In the genomic region with DNA sequence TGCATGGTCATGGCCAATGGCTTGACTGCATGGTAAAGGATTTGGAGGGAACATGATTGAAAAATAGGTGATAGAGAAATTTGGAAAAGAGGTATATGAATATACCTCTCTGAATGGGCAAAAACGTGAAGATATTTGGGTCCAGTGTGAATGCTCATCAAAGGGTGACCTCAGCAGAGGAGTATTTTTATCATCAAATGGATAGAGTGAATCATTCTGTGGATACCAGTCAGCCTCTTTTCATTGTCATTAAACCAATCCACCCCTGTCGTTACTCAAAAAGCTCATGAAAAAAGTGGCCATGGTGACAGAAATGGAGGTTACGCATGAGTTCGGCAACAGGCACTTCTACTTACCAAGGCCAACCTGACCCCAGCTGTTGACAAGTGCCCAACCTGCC, we compare ENCODE assay signal across 28 cellular contexts.
"Had no signal": no experiment of that assay in that cellular context is flagged by ENCODE, and none has a peak within 500 bp of the region (broad histone marks: within the 10 kb centered on the region; RNA-seq: fewer than 3 reads in every experiment).

No MANE protein-coding gene starts in this region.

- H3K36me3 ChIP-seq: stomach, suprapubic skin, thoracic aorta, thyroid gland, tibial artery, tibial nerve, transverse colon, upper lobe of left lung, upper lobe of right lung, uterus, vagina had no signal

- H3K36me3 Mint-ChIP-seq: stimulated activated effector memory CD8-positive, alpha-beta T cell treated with anti-CD3 and anti-CD28 coated beads, Interleukin-12 subunit alpha, Interleukin-12 subunit beta, amount 100 ng/mL, for 72 hours; stimulated activated memory B cell treated with anti-CD40 and anti-IgM and Interleukin-4, amounts not matched to agents 10 μg/mL and 1 μg/mL and 100 μg/mL, for 72 hours; stimulated activated naive B cell treated with anti-CD40 and anti-IgM and Interleukin-4, amounts not matched to agents 10 μg/mL and 1 μg/mL and 100 μg/mL, for 72 hours; type B pancreatic cell had no signal

- H3K4me1 ChIP-seq: stomach, suprapubic skin, testis, thyroid gland, tibial artery, tibial nerve, transverse colon, upper lobe of left lung, upper lobe of right lung, uterus, vagina had no signal

- H3K27me3 ChIP-seq: stomach, suprapubic skin, testis, thyroid gland, tibial artery, tibial nerve, transverse colon, upper lobe of left lung, upper lobe of right lung, uterus, vagina had no signal

- DNase-seq: stimulated activated CD4-positive, alpha-beta T cell treated with anti-CD3 and anti-CD28 coated beads, Interleukin-2, amount 100 ng/mL, for 48 hours; stimulated activated CD4-positive, alpha-beta T cell treated with anti-CD3 and anti-CD28 coated beads, Interleukin-4, amount 100 ng/mL, for 1 hour; stimulated activated CD4-positive, alpha-beta T cell treated with anti-CD3 and anti-CD28 coated beads, Interleukin-4, amount 100 ng/mL, for 24 hours; stimulated activated CD4-positive, alpha-beta T cell treated with anti-CD3 and anti-CD28 coated beads, Interleukin-4, amount 100 ng/mL, for 4 hours; stimulated activated CD8-positive, alpha-beta memory T cell treated with anti-CD3 and anti-CD28 coated beads, Interleukin-4, amount 100 ng/mL, for 48 hours; stimulated activated naive B cell treated with anti-CD40 and anti-IgM and Interleukin-4, amounts not matched to agents 10 μg/mL and 1 μg/mL and 100 μg/mL, for 72 hours; stimulated activated naive CD4-positive, alpha-beta T cell; stimulated activated naive CD4-positive, alpha-beta T cell treated with Interleukin-2 at 50 U/mL for 16 hours; stimulated activated naive CD8-positive, alpha-beta T cell treated with anti-CD3 and anti-CD28 coated beads, Interleukin-15, amount 100 ng/mL, for 72 hours; stimulated activated naive CD8-positive, alpha-beta T cell treated with anti-CD3 and anti-CD28 coated beads, Interleukin-15, Interleukin-2, amounts not matched to agents 100 U/mL and 50 U/mL, for 24 hours; stomach; substantia nigra; testis; thyroid gland; tibial artery; transverse colon; trophoblast cell; upper lobe of left lung; upper lobe of right lung; uterus had no signal

- H3K4me3 ChIP-seq: stomach, suprapubic skin, testis, thoracic aorta, thyroid gland, tibial artery, tibial nerve, transverse colon, upper lobe of left lung, upper lobe of right lung, uterus, vagina had no signal

- H3K27me3 Mint-ChIP-seq: stimulated activated memory B cell treated with anti-CD40 and anti-IgM and Interleukin-4, amounts not matched to agents 10 μg/mL and 1 μg/mL and 100 μg/mL, for 72 hours; stimulated activated naive B cell treated with anti-CD40 and anti-IgM and Interleukin-4, amounts not matched to agents 10 μg/mL and 1 μg/mL and 100 μg/mL, for 72 hours; stimulated activated naive CD8-positive, alpha-beta T cell treated with anti-CD3 and anti-CD28 coated beads, Interleukin-15, amount 100 ng/mL, for 72 hours; stimulated activated naive CD8-positive, alpha-beta T cell treated with anti-CD3 and anti-CD28 coated beads, Interleukin-15, Interleukin-2, amounts not matched to agents 100 ng/mL and 50 ng/mL, for 24 hours; type B pancreatic cell had no signal

- H3K4me3 Mint-ChIP-seq: stimulated activated effector memory CD8-positive, alpha-beta T cell treated with anti-CD3 and anti-CD28 coated beads, Interleukin-12 subunit alpha, Interleukin-12 subunit beta, amount 100 ng/mL, for 72 hours; stimulated activated memory B cell treated with anti-CD40 and anti-IgM and Interleukin-4, amounts not matched to agents 10 μg/mL and 1 μg/mL and 100 μg/mL, for 72 hours; stimulated activated naive B cell treated with anti-CD40 and anti-IgM and Interleukin-4, amounts not matched to agents 10 μg/mL and 1 μg/mL and 100 μg/mL, for 72 hours; stimulated activated naive CD8-positive, alpha-beta T cell treated with anti-CD3 and anti-CD28 coated beads, Interleukin-15, amount 100 ng/mL, for 72 hours; stimulated activated naive CD8-positive, alpha-beta T cell treated with anti-CD3 and anti-CD28 coated beads, Interleukin-15, Interleukin-2, amounts not matched to agents 100 ng/mL and 50 ng/mL, for 24 hours; type B pancreatic cell had no signal

- H3K4me1 Mint-ChIP-seq: stimulated activated effector memory CD8-positive, alpha-beta T cell treated with anti-CD3 and anti-CD28 coated beads, Interleukin-12 subunit alpha, Interleukin-12 subunit beta, amount 100 ng/mL, for 72 hours; stimulated activated memory B cell treated with anti-CD40 and anti-IgM and Interleukin-4, amounts not matched to agents 10 μg/mL and 1 μg/mL and 100 μg/mL, for 72 hours; stimulated activated naive B cell treated with anti-CD40 and anti-IgM and Interleukin-4, amounts not matched to agents 10 μg/mL and 1 μg/mL and 100 μg/mL, for 72 hours; stimulated activated naive CD8-positive, alpha-beta T cell treated with anti-CD3 and anti-CD28 coated beads, Interleukin-15, amount 100 ng/mL, for 72 hours had no signal

- ATAC-seq: stimulated activated effector memory CD8-positive, alpha-beta T cell treated with anti-CD3 and anti-CD28 coated beads, Interleukin-12 subunit alpha, Interleukin-12 subunit beta, amount 100 ng/mL, for 72 hours; stimulated activated memory B cell treated with anti-CD40 and anti-IgM and Interleukin-4, amounts not matched to agents 10 μg/mL and 1 μg/mL and 100 μg/mL, for 72 hours; stimulated activated naive CD8-positive, alpha-beta T cell treated with anti-CD3 and anti-CD28 coated beads, Interleukin-15, amount 100 ng/mL, for 72 hours; stimulated activated naive CD8-positive, alpha-beta T cell treated with anti-CD3 and anti-CD28 coated beads, Interleukin-15, Interleukin-2, amounts not matched to agents 100 U/mL and 50 U/mL, for 24 hours; upper lobe of right lung had no signal

- H3K27ac ChIP-seq: stomach, suprapubic skin, testis, thoracic aorta, thyroid gland, tibial artery, tibial nerve, transverse colon, upper lobe of left lung, upper lobe of right lung, uterus, vagina had no signal

- H3K9me3 Mint-ChIP-seq: stimulated activated memory B cell treated with anti-CD40 and anti-IgM and Interleukin-4, amounts not matched to agents 10 μg/mL and 1 μg/mL and 100 μg/mL, for 72 hours; type B pancreatic cell had no signal

- H3K27ac Mint-ChIP-seq: stimulated activated effector memory CD8-positive, alpha-beta T cell treated with anti-CD3 and anti-CD28 coated beads, Interleukin-12 subunit alpha, Interleukin-12 subunit beta, amount 100 ng/mL, for 72 hours; stimulated activated memory B cell treated with anti-CD40 and anti-IgM and Interleukin-4, amounts not matched to agents 10 μg/mL and 1 μg/mL and 100 μg/mL, for 72 hours; stimulated activated naive B cell treated with anti-CD40 and anti-IgM and Interleukin-4, amounts not matched to agents 10 μg/mL and 1 μg/mL and 100 μg/mL, for 72 hours; stimulated activated naive CD8-positive, alpha-beta T cell treated with anti-CD3 and anti-CD28 coated beads, Interleukin-15, amount 100 ng/mL, for 72 hours; stimulated activated naive CD8-positive, alpha-beta T cell treated with anti-CD3 and anti-CD28 coated beads, Interleukin-15, Interleukin-2, amounts not matched to agents 100 ng/mL and 50 ng/mL, for 24 hours; type B pancreatic cell had no signal

- H3K9me3 ChIP-seq: stomach, suprapubic skin, testis, thoracic aorta, thyroid gland, tibial artery, transverse colon, upper lobe of left lung, upper lobe of right lung, uterus, vagina had no signal
